In genomic region chr15:70584838-70585706, GRCh38 we compare ENCODE assay signal across 1 cellular context.
TF ChIP-seq lines count a peak whose summit lies in the region.

No MANE protein-coding gene starts in this region.

TF ChIP-seq in HepG2, 621 proteins besides CTCF, POLR2A, EP300 and RAD21 (continued from another document and continues in another):
- TF ChIP-seq ZNF546 (CRISPR knock-in tag; conservative IDR thresholded peaks at IDR 0.05) (no peak), ATM (IDR thresholded peaks at IDR 0.05; ENCODE audit: borderline replicate concordance) (no peak), ZNF577 (CRISPR knock-in tag; IDR thresholded peaks at IDR 0.05; ENCODE audit: borderline replicate concordance, low read depth) (no peak), ZFP41 (CRISPR knock-in tag; IDR thresholded peaks at IDR 0.05; ENCODE audit: borderline replicate concordance) (no peak), ZNF768 (CRISPR knock-in tag; IDR thresholded peaks at IDR 0.05) (peak; percentile 51; the same call in 1 of the 2 replicates), RARG (CRISPR knock-in tag; IDR thresholded peaks at IDR 0.05; ENCODE audit: low read depth) (no peak), RXRB (CRISPR knock-in tag; IDR thresholded peaks at IDR 0.05; ENCODE audit: borderline replicate concordance) (peak; percentile 43), MAZ (IDR thresholded peaks at IDR 0.05; ENCODE audit: borderline replicate concordance, low read depth, low read length) (no peak), MAZ (CRISPR knock-in tag; IDR thresholded peaks at IDR 0.05; ENCODE audit: low read depth) (0 out of 2 replicates have a peak, but pooled peaks have one; percentile 36), NRL (CRISPR knock-in tag; IDR thresholded peaks at IDR 0.05; ENCODE audit: borderline replicate concordance) (no peak), ZNF564 (CRISPR knock-in tag; IDR thresholded peaks at IDR 0.05) (no peak), ZSCAN20 (CRISPR knock-in tag; IDR thresholded peaks at IDR 0.05; ENCODE audit: borderline replicate concordance) (no peak), MYC (CRISPR knock-in tag; IDR thresholded peaks at IDR 0.05; ENCODE audit: borderline replicate concordance) (no peak), ATF1 (CRISPR knock-in tag; IDR thresholded peaks at IDR 0.05) (no peak), SIN3A (IDR thresholded peaks at IDR 0.05; ENCODE audit: borderline replicate concordance, low read depth, low read length) (no peak; the same call in 1 of the 2 replicates), GATA4 (IDR thresholded peaks at IDR 0.05; ENCODE audit: borderline replicate concordance, low read depth) (no peak), HNF4A (CRISPR knock-in tag; IDR thresholded peaks at IDR 0.05) (no peak), ZMAT3 (CRISPR knock-in tag; conservative IDR thresholded peaks at IDR 0.05) (no peak), TRIM24 (CRISPR knock-in tag; IDR thresholded peaks at IDR 0.05) (no peak), RARA (CRISPR knock-in tag; IDR thresholded peaks at IDR 0.05) (peak; percentile 57; the same call in 1 of the 2 replicates), EZH2 (conservative IDR thresholded peaks at IDR 0.05; ENCODE audit: low read depth, low read length) (no peak), HMG20A (CRISPR knock-in tag; IDR thresholded peaks at IDR 0.05; ENCODE audit: borderline replicate concordance) (peak; percentile 60; the same call in 1 of the 2 replicates), ZNF670 (CRISPR knock-in tag; IDR thresholded peaks at IDR 0.05; ENCODE audit: borderline replicate concordance) (no peak), ZNF3 (CRISPR knock-in tag; IDR thresholded peaks at IDR 0.05) (no peak), FOSL1 (CRISPR knock-in tag; IDR thresholded peaks at IDR 0.05; ENCODE audit: borderline replicate concordance) (0 out of 2 replicates have a peak, but pooled peaks have one; percentile 9), HNRNPLL (IDR thresholded peaks at IDR 0.05; ENCODE audit: low read depth, low read length, poor library complexity, severe bottlenecking) (peak; percentile 48), MTA1 (CRISPR knock-in tag; IDR thresholded peaks at IDR 0.05; ENCODE audit: borderline replicate concordance) (peak; percentile 58; the same call in 1 of the 2 replicates), CCDC6 (CRISPR knock-in tag; IDR thresholded peaks at IDR 0.05) (no peak), GLMP (CRISPR knock-in tag; IDR thresholded peaks at IDR 0.05; ENCODE audit: borderline replicate concordance) (no peak), ZSCAN25 (CRISPR knock-in tag; IDR thresholded peaks at IDR 0.05) (0 out of 2 replicates have a peak, but pooled peaks have one; percentile 36), TFDP1 (CRISPR knock-in tag; IDR thresholded peaks at IDR 0.05; ENCODE audit: borderline replicate concordance) (no peak), NR2F1 (CRISPR knock-in tag; IDR thresholded peaks at IDR 0.05) (peak; percentile 14 to 88; a peak in 2 of 4 replicates), ZNF878 (CRISPR knock-in tag; IDR thresholded peaks at IDR 0.05) (no peak), KLF16 (CRISPR knock-in tag; IDR thresholded peaks at IDR 0.05) (no peak), SP140L (CRISPR knock-in tag; IDR thresholded peaks at IDR 0.05; ENCODE audit: borderline replicate concordance) (no peak), SALL2 (CRISPR knock-in tag; IDR thresholded peaks at IDR 0.05) (no peak), SKIL (CRISPR knock-in tag; IDR thresholded peaks at IDR 0.05; ENCODE audit: borderline replicate concordance) (no peak), SYNCRIP (IDR thresholded peaks at IDR 0.05; ENCODE audit: insufficient read depth, low read depth, low read length) (no peak), SETDB1 (CRISPR knock-in tag; IDR thresholded peaks at IDR 0.05; ENCODE audit: borderline replicate concordance) (no peak), DMAP1 (CRISPR knock-in tag; IDR thresholded peaks at IDR 0.05) (no peak), ZBTB7A (CRISPR knock-in tag; IDR thresholded peaks at IDR 0.05) (peak; percentile 85; the same call in 1 of the 2 replicates), ZNF232 (CRISPR knock-in tag; IDR thresholded peaks at IDR 0.05; ENCODE audit: borderline replicate concordance) (no peak), FOXP1 (IDR thresholded peaks at IDR 0.05) (no peak), FOXP1 (CRISPR knock-in tag; IDR thresholded peaks at IDR 0.05) (0 out of 2 replicates have a peak, but pooled peaks have one; percentile 24), ZKSCAN8 (CRISPR knock-in tag; IDR thresholded peaks at IDR 0.05; ENCODE audit: borderline replicate concordance) (no peak), KLF11 (CRISPR knock-in tag; IDR thresholded peaks at IDR 0.05) (no peak), FOXK1 (CRISPR knock-in tag; IDR thresholded peaks at IDR 0.05; ENCODE audit: borderline replicate concordance, low read depth) (no peak), FOXM1 (CRISPR knock-in tag; IDR thresholded peaks at IDR 0.05) (no peak), PPARG (CRISPR knock-in tag; conservative IDR thresholded peaks at IDR 0.05) (0 out of 2 replicates have a peak, but pooled peaks have one; percentile 10), HDAC2 (CRISPR knock-in tag; IDR thresholded peaks at IDR 0.05) (peak; percentile 14; the same call in 1 of the 2 replicates), SIX4 (CRISPR knock-in tag; IDR thresholded peaks at IDR 0.05) (no peak), ZNF350 (CRISPR knock-in tag; IDR thresholded peaks at IDR 0.05; ENCODE audit: borderline replicate concordance, low read depth) (no peak), ZFX (CRISPR knock-in tag; IDR thresholded peaks at IDR 0.05; ENCODE audit: low read depth) (peak; percentile 50)
- TF ChIP-seq, protein P1, sequence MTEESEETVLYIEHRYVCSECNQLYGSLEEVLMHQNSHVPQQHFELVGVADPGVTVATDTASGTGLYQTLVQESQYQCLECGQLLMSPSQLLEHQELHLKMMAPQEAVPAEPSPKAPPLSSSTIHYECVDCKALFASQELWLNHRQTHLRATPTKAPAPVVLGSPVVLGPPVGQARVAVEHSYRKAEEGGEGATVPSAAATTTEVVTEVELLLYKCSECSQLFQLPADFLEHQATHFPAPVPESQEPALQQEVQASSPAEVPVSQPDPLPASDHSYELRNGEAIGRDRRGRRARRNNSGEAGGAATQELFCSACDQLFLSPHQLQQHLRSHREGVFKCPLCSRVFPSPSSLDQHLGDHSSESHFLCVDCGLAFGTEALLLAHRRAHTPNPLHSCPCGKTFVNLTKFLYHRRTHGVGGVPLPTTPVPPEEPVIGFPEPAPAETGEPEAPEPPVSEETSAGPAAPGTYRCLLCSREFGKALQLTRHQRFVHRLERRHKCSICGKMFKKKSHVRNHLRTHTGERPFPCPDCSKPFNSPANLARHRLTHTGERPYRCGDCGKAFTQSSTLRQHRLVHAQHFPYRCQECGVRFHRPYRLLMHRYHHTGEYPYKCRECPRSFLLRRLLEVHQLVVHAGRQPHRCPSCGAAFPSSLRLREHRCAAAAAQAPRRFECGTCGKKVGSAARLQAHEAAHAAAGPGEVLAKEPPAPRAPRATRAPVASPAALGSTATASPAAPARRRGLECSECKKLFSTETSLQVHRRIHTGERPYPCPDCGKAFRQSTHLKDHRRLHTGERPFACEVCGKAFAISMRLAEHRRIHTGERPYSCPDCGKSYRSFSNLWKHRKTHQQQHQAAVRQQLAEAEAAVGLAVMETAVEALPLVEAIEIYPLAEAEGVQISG (CRISPR knock-in tag; IDR thresholded peaks at IDR 0.05): peak; percentile 44
- TF ChIP-seq, protein P2, sequence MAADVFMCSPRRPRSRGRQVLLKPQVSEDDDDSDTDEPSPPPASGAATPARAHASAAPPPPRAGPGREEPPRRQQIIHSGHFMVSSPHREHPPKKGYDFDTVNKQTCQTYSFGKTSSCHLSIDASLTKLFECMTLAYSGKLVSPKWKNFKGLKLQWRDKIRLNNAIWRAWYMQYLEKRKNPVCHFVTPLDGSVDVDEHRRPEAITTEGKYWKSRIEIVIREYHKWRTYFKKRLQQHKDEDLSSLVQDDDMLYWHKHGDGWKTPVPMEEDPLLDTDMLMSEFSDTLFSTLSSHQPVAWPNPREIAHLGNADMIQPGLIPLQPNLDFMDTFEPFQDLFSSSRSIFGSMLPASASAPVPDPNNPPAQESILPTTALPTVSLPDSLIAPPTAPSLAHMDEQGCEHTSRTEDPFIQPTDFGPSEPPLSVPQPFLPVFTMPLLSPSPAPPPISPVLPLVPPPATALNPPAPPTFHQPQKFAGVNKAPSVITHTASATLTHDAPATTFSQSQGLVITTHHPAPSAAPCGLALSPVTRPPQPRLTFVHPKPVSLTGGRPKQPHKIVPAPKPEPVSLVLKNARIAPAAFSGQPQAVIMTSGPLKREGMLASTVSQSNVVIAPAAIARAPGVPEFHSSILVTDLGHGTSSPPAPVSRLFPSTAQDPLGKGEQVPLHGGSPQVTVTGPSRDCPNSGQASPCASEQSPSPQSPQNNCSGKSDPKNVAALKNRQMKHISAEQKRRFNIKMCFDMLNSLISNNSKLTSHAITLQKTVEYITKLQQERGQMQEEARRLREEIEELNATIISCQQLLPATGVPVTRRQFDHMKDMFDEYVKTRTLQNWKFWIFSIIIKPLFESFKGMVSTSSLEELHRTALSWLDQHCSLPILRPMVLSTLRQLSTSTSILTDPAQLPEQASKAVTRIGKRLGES (CRISPR knock-in tag; IDR thresholded peaks at IDR 0.05; ENCODE audit: borderline replicate concordance): no peak
- TF ChIP-seq, protein P3, sequence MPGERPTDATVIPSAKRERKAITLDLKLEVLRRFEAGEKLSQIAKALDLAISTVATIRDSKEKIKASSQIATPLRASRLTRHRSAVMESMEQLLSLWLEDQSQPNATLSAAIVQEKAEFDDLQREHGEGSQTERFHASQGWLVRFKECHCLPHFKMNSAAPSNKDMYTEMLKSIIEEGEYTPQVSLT (CRISPR knock-in tag; IDR thresholded peaks at IDR 0.05; ENCODE audit: borderline replicate concordance, low read depth): no peak
- TF ChIP-seq, protein P4, sequence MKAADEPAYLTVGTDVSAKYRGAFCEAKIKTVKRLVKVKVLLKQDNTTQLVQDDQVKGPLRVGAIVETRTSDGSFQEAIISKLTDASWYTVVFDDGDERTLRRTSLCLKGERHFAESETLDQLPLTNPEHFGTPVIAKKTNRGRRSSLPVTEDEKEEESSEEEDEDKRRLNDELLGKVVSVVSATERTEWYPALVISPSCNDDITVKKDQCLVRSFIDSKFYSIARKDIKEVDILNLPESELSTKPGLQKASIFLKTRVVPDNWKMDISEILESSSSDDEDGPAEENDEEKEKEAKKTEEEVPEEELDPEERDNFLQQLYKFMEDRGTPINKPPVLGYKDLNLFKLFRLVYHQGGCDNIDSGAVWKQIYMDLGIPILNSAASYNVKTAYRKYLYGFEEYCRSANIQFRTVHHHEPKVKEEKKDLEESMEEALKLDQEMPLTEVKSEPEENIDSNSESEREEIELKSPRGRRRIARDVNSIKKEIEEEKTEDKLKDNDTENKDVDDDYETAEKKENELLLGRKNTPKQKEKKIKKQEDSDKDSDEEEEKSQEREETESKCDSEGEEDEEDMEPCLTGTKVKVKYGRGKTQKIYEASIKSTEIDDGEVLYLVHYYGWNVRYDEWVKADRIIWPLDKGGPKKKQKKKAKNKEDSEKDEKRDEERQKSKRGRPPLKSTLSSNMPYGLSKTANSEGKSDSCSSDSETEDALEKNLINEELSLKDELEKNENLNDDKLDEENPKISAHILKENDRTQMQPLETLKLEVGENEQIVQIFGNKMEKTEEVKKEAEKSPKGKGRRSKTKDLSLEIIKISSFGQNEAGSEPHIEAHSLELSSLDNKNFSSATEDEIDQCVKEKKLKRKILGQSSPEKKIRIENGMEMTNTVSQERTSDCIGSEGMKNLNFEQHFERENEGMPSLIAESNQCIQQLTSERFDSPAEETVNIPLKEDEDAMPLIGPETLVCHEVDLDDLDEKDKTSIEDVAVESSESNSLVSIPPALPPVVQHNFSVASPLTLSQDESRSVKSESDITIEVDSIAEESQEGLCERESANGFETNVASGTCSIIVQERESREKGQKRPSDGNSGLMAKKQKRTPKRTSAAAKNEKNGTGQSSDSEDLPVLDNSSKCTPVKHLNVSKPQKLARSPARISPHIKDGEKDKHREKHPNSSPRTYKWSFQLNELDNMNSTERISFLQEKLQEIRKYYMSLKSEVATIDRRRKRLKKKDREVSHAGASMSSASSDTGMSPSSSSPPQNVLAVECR (CRISPR knock-in tag; IDR thresholded peaks at IDR 0.05; ENCODE audit: borderline replicate concordance): peak; percentile 32; the same call in 1 of the 2 replicates
- TF ChIP-seq, protein P5, sequence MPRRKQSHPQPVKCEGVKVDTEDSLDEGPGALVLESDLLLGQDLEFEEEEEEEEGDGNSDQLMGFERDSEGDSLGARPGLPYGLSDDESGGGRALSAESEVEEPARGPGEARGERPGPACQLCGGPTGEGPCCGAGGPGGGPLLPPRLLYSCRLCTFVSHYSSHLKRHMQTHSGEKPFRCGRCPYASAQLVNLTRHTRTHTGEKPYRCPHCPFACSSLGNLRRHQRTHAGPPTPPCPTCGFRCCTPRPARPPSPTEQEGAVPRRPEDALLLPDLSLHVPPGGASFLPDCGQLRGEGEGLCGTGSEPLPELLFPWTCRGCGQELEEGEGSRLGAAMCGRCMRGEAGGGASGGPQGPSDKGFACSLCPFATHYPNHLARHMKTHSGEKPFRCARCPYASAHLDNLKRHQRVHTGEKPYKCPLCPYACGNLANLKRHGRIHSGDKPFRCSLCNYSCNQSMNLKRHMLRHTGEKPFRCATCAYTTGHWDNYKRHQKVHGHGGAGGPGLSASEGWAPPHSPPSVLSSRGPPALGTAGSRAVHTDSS (CRISPR knock-in tag; conservative IDR thresholded peaks at IDR 0.05): no peak
